Comparison of ENCODE assay signal across 24 cellular contexts in the genomic region with DNA sequence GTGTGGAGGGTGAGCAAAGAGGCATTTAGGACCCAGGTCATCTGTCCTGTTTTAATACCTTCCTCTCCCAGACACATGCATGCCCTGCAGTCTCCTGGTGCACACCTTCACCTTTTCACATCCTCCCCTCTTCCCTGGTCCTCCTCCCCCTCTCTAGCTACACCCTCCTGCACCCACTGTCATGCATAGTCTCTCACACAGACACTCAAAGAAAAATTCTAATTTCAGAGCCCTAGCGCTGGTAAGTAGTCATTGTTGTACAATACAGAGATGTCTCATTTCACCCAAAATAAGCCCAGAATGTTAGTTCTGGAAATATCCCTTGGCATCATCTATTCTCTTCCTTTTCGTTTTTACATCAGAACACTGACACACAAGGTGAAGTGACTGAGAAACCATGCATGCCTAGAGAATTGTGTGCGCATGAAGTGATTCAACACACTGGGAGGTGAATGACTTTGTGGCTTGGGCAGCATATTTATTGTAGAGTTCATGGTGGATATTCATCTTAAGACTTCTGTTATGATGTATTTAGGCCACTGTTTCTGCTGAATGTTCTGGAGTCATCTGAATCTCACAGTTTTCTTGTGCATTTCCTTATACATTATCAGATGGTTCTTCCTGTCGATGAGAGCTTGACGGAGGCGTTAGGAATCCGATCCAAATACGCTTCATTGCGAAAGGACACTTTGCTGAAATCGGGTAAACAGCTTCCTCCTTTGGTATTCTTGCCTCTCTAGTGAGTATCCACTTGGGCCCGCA.
DNase-seq lines count a peak whose midpoint lies in the region; ATAC-seq and TF ChIP-seq lines count a peak whose summit lies in the region.
"Had no signal": no experiment of that assay in that cellular context is flagged by ENCODE, and none has a peak within 500 bp of the region (broad histone marks: within the 10 kb centered on the region; RNA-seq: fewer than 3 reads in every experiment).

No MANE protein-coding gene starts in this region.

- no peak overlapping the region for H4K91ac ChIP-seq in trophoblast cell (ENCODE audit: low read depth, low read length)

- no peak overlapping the region for H4K8ac ChIP-seq in trophoblast cell (ENCODE audit: low read depth, low read length)

- DNase-seq in activated CD8-positive, alpha-beta memory T cell treated with anti-CD3 and anti-CD28 coated beads, Interleukin-2, amount 10 ng/mL, durations not matched to agents 7 days and 5 days, result no peak
- DNase-seq in activated CD8-positive, alpha-beta memory T cell treated with anti-CD3 and anti-CD28 coated beads, Interleukin-2, amount 50 U/mL, for 4 hours, result no peak
- peak; percentile 33 for DNase-seq in HFFc6
- DNase-seq in astrocyte of the spinal cord (ENCODE audit: low read depth, low spot score), result peak; percentile 71
- DNase-seq in trophoblast cell, result peak; percentile 40 to 62
- DNase-seq: activated CD4-positive, alpha-beta T cell treated with anti-CD3 and anti-CD28 coated beads for 1 hour; activated T-cell treated with anti-CD3 and anti-CD28 coated beads, Interleukin-2, amount 50 U/mL, for 48 hours; amniotic stem cell; CD4-positive, alpha-beta memory T cell; DMS79 treated with DMSO at 0.1 percent for 48 hours; endodermal cell; kidney; mammary epithelial cell; naive B cell; NCI-H345; stimulated activated CD4-positive, alpha-beta T cell treated with anti-CD3 and anti-CD28 coated beads, Interleukin-4, amount 100 ng/mL, for 4 hours; T-helper 9 cell had no signal

- peak overlapping the region; percentile 22 for H2BK5ac ChIP-seq in trophoblast cell (ENCODE audit: low read depth, low read length, poor library complexity)

- no peaks in the 10 kb centered on the region for H3K27me3 Mint-ChIP-seq in activated CD8-positive, alpha-beta memory T cell treated with anti-CD3 and anti-CD28 coated beads, Interleukin-2, amount 10 ng/mL, durations not matched to agents 7 days and 5 days
- H3K27me3 Mint-ChIP-seq in HFFc6 (ENCODE audit: insufficient read depth), result no peaks in the 10 kb centered on the region
- H3K27me3 Mint-ChIP-seq: CD4-positive, alpha-beta memory T cell; naive B cell; progenitor cell of endocrine pancreas had no signal

- no peak overlapping the region for H3K18ac ChIP-seq in trophoblast cell (ENCODE audit: low read length)

- H3K4me3 ChIP-seq in astrocyte of the spinal cord (ENCODE audit: low read depth, low read length) (no peak overlapping the region), trophoblast cell (ENCODE audit: low read depth, low read length) (no peak overlapping the region)
- H3K4me3 ChIP-seq: skin epidermis, thoracic aorta had no signal

- no peaks in the 10 kb centered on the region for H3K79me2 ChIP-seq in trophoblast cell (ENCODE audit: control insufficient read depth, insufficient read depth, low read length, poor library complexity)

- H2AFZ ChIP-seq in trophoblast cell (ENCODE audit: insufficient read depth, low read length, poor library complexity), result no peak overlapping the region

- no peak overlapping the region for H3K9ac ChIP-seq in trophoblast cell (ENCODE audit: low read length)

- no peak overlapping the region for H3K4me3 Mint-ChIP-seq in activated CD8-positive, alpha-beta memory T cell treated with anti-CD3 and anti-CD28 coated beads, Interleukin-2, amount 10 ng/mL, durations not matched to agents 7 days and 5 days
- H3K4me3 Mint-ChIP-seq in HFFc6, result no peak overlapping the region
- H3K4me3 Mint-ChIP-seq: CD4-positive, alpha-beta memory T cell; endodermal cell had no signal

- H2BK12ac ChIP-seq in trophoblast cell (ENCODE audit: low read length), result no peak overlapping the region

- no peak overlapping the region for H3K14ac ChIP-seq in trophoblast cell (ENCODE audit: low read length)

- H3K4ac ChIP-seq in trophoblast cell (ENCODE audit: low read depth, low read length), result no peak overlapping the region

- H3K27ac ChIP-seq in trophoblast cell (ENCODE audit: low read depth, low read length), result no peak overlapping the region
- H3K27ac ChIP-seq: skin epidermis, thoracic aorta had no signal

- H2AK5ac ChIP-seq in trophoblast cell (ENCODE audit: low read length), result no peak overlapping the region

- no peak overlapping the region for H3K23ac ChIP-seq in trophoblast cell (ENCODE audit: low read length)

- peaks cover 9 to 20% of the 10 kb centered on the region in 2 experiments for H3K4me1 ChIP-seq in trophoblast cell (ENCODE audit: control insufficient read depth in 1 of 2, insufficient read depth in 2 of 2, low read length in 2 of 2)

- TF ChIP-seq CTCF in HFFc6 (IDR thresholded peaks at IDR 0.05) (no peak), astrocyte of the spinal cord (IDR thresholded peaks at IDR 0.05; ENCODE audit: low read depth, low read length) (no peak)

- H3K79me1 ChIP-seq in trophoblast cell (ENCODE audit: low read length), result no peaks in the 10 kb centered on the region

- peaks cover 9 to 25% of the 10 kb centered on the region in 2 experiments for H3K36me3 ChIP-seq in trophoblast cell (ENCODE audit: control insufficient read depth in 1 of 2, insufficient read depth in 2 of 2, low read length in 2 of 2)

- peaks cover 52% of the 10 kb centered on the region for H3K36me3 Mint-ChIP-seq in activated CD8-positive, alpha-beta memory T cell treated with anti-CD3 and anti-CD28 coated beads, Interleukin-2, amount 10 ng/mL, durations not matched to agents 7 days and 5 days
- H3K36me3 Mint-ChIP-seq in HFFc6 (ENCODE audit: low read depth), result peaks cover 14% of the 10 kb centered on the region

- WGBS in trophoblast cell (ENCODE audit: extremely low coverage, insufficient coverage, insufficient read length), result no CpG with 5 or more reads among the region's 11 CpGs

- CTCF ChIA-PET in activated CD8-positive, alpha-beta memory T cell treated with anti-CD3 and anti-CD28 coated beads, Interleukin-2, amount 10 ng/mL, durations not matched to agents 7 days and 5 days (lab: Charles Lee), result no interaction called here

- H3K9me3 ChIP-seq in trophoblast cell (ENCODE audit: insufficient read depth, low read depth, low read length), result peaks cover 2% of the 10 kb centered on the region
- H3K9me3 ChIP-seq: thoracic aorta had no signal

- peak overlapping the region; percentile 10 for H3K27ac Mint-ChIP-seq in activated CD8-positive, alpha-beta memory T cell treated with anti-CD3 and anti-CD28 coated beads, Interleukin-2, amount 10 ng/mL, durations not matched to agents 7 days and 5 days
- no peak overlapping the region for H3K27ac Mint-ChIP-seq in HFFc6
- H3K27ac Mint-ChIP-seq: endodermal cell, progenitor cell of endocrine pancreas had no signal

- H4K12ac ChIP-seq in trophoblast cell (ENCODE audit: low read depth, low read length), result no peak overlapping the region

- no peak for ATAC-seq in activated CD8-positive, alpha-beta memory T cell treated with anti-CD3 and anti-CD28 coated beads, Interleukin-2, amount 10 ng/mL, durations not matched to agents 7 days and 5 days
- ATAC-seq in GM19328 (IDR thresholded peaks at IDR 0.05; ENCODE audit: unreplicated experiment) (no peak), HG02938 (IDR thresholded peaks at IDR 0.05; ENCODE audit: unreplicated experiment) (no peak), HG03196 (IDR thresholded peaks at IDR 0.05; ENCODE audit: unreplicated experiment) (no peak)
- ATAC-seq: Panc1 had no signal

- H3K4me2 ChIP-seq in trophoblast cell (ENCODE audit: low read length), result no peak overlapping the region

- no peak overlapping the region for H2BK120ac ChIP-seq in trophoblast cell (ENCODE audit: insufficient read depth, low read length, poor library complexity)

- no peaks in the 10 kb centered on the region for H3K27me3 ChIP-seq in trophoblast cell (ENCODE audit: insufficient read depth, low read length)

- peaks cover 11% of the 10 kb centered on the region for H3K4me1 Mint-ChIP-seq in activated CD8-positive, alpha-beta memory T cell treated with anti-CD3 and anti-CD28 coated beads, Interleukin-2, amount 10 ng/mL, durations not matched to agents 7 days and 5 days
- peaks cover 9% of the 10 kb centered on the region; the same call in 1 of the 2 replicates for H3K4me1 Mint-ChIP-seq in HFFc6 (ENCODE audit: low read depth)
- H3K4me1 Mint-ChIP-seq: endodermal cell, naive B cell had no signal

- H3K9me3 Mint-ChIP-seq in activated CD8-positive, alpha-beta memory T cell treated with anti-CD3 and anti-CD28 coated beads, Interleukin-2, amount 10 ng/mL, durations not matched to agents 7 days and 5 days (ENCODE audit: low read depth), result no peaks in the 10 kb centered on the region
- H3K9me3 Mint-ChIP-seq in HFFc6, result no peaks in the 10 kb centered on the region
- H3K9me3 Mint-ChIP-seq: CD4-positive, alpha-beta memory T cell; endodermal cell; naive B cell had no signal

- in situ Hi-C loops in astrocyte of the spinal cord (cut with HindIII; ENCODE audit: low sequenced_read_pairs), result no loop called here

Comparison
In these comparisons a context has a peak if more than half of its experiments do, and no peak if none do; other contexts are left out.
1. DNase-seq: peak in HFFc6 (single experiment), astrocyte of the spinal cord (single experiment) and trophoblast cell (2 of 2); none in activated CD8-positive, alpha-beta memory T cell treated with anti-CD3 and anti-CD28 coated beads, Interleukin-2, amount 10 ng/mL, durations not matched to agents 7 days and 5 days (single experiment) and activated CD8-positive, alpha-beta memory T cell treated with anti-CD3 and anti-CD28 coated beads, Interleukin-2, amount 50 U/mL, for 4 hours (single experiment).